ENCODE assay signal across 1 cellular context in genomic region chr6:32087574-32088486, GRCh38.
TF ChIP-seq lines count a peak whose summit lies in the region.

No MANE protein-coding gene starts in this region.

TF ChIP-seq in HepG2, 621 proteins besides CTCF, POLR2A, EP300 and RAD21 (continued from another document and continues in another):
- TF ChIP-seq, protein P1, sequence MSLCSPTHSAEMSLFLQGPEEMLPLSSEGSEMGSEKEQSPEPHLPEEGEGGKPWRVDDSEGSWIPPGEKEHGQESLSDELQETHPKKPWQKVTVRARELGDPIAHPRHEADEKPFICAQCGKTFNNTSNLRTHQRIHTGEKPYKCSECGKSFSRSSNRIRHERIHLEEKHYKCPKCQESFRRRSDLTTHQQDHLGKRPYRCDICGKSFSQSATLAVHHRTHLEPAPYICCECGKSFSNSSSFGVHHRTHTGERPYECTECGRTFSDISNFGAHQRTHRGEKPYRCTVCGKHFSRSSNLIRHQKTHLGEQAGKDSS (CRISPR knock-in tag; IDR thresholded peaks at IDR 0.05; ENCODE audit: borderline replicate concordance, low read depth): peak; percentile 64; the same call in 1 of the 2 replicates
- TF ChIP-seq SALL1 (CRISPR knock-in tag; IDR thresholded peaks at IDR 0.05): peak; percentile 67
- TF ChIP-seq KAT7 (CRISPR knock-in tag; IDR thresholded peaks at IDR 0.05; ENCODE audit: borderline replicate concordance): peak; percentile 53; the same call in 1 of the 2 replicates
- TF ChIP-seq MIER3 (CRISPR knock-in tag; IDR thresholded peaks at IDR 0.05; ENCODE audit: borderline replicate concordance): peak; percentile 46; the same call in 1 of the 2 replicates
- no peak for TF ChIP-seq TMF1 (CRISPR knock-in tag; IDR thresholded peaks at IDR 0.05; ENCODE audit: low read depth)
- TF ChIP-seq, protein P2, sequence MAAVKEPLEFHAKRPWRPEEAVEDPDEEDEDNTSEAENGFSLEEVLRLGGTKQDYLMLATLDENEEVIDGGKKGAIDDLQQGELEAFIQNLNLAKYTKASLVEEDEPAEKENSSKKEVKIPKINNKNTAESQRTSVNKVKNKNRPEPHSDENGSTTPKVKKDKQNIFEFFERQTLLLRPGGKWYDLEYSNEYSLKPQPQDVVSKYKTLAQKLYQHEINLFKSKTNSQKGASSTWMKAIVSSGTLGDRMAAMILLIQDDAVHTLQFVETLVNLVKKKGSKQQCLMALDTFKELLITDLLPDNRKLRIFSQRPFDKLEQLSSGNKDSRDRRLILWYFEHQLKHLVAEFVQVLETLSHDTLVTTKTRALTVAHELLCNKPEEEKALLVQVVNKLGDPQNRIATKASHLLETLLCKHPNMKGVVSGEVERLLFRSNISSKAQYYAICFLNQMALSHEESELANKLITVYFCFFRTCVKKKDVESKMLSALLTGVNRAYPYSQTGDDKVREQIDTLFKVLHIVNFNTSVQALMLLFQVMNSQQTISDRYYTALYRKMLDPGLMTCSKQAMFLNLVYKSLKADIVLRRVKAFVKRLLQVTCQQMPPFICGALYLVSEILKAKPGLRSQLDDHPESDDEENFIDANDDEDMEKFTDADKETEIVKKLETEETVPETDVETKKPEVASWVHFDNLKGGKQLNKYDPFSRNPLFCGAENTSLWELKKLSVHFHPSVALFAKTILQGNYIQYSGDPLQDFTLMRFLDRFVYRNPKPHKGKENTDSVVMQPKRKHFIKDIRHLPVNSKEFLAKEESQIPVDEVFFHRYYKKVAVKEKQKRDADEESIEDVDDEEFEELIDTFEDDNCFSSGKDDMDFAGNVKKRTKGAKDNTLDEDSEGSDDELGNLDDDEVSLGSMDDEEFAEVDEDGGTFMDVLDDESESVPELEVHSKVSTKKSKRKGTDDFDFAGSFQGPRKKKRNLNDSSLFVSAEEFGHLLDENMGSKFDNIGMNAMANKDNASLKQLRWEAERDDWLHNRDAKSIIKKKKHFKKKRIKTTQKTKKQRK (IDR thresholded peaks at IDR 0.05; ENCODE audit: low read length): no peak
- no peak for TF ChIP-seq ATF7 (IDR thresholded peaks at IDR 0.05)
- no peak for TF ChIP-seq ATF7 (CRISPR knock-in tag; IDR thresholded peaks at IDR 0.05)
- TF ChIP-seq, protein P3, sequence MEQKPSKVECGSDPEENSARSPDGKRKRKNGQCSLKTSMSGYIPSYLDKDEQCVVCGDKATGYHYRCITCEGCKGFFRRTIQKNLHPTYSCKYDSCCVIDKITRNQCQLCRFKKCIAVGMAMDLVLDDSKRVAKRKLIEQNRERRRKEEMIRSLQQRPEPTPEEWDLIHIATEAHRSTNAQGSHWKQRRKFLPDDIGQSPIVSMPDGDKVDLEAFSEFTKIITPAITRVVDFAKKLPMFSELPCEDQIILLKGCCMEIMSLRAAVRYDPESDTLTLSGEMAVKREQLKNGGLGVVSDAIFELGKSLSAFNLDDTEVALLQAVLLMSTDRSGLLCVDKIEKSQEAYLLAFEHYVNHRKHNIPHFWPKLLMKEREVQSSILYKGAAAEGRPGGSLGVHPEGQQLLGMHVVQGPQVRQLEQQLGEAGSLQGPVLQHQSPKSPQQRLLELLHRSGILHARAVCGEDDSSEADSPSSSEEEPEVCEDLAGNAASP (CRISPR knock-in tag; IDR thresholded peaks at IDR 0.05; ENCODE audit: borderline replicate concordance): peak; percentile 63; the same call in 1 of the 2 replicates
- TF ChIP-seq KAT8 (CRISPR knock-in tag; IDR thresholded peaks at IDR 0.05): peak; percentile 64
- peak; percentile 62; the same call in 1 of the 2 replicates for TF ChIP-seq ARID4A (CRISPR knock-in tag; IDR thresholded peaks at IDR 0.05; ENCODE audit: borderline replicate concordance)
- peak in 1 of 2 experiments; percentile 67; a peak in 1 of 4 replicates for TF ChIP-seq KLF16 (CRISPR knock-in tag; IDR thresholded peaks at IDR 0.05)
- peak; percentile 75; the same call in 1 of the 2 replicates for TF ChIP-seq CBX5 (CRISPR knock-in tag; IDR thresholded peaks at IDR 0.05; ENCODE audit: borderline replicate concordance)
- TF ChIP-seq ZNF263 (CRISPR knock-in tag; IDR thresholded peaks at IDR 0.05): peak; percentile 64; the same call in 1 of the 2 replicates
- TF ChIP-seq, protein P4, sequence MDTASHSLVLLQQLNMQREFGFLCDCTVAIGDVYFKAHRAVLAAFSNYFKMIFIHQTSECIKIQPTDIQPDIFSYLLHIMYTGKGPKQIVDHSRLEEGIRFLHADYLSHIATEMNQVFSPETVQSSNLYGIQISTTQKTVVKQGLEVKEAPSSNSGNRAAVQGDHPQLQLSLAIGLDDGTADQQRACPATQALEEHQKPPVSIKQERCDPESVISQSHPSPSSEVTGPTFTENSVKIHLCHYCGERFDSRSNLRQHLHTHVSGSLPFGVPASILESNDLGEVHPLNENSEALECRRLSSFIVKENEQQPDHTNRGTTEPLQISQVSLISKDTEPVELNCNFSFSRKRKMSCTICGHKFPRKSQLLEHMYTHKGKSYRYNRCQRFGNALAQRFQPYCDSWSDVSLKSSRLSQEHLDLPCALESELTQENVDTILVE (CRISPR knock-in tag; IDR thresholded peaks at IDR 0.05): peak; percentile 70; the same call in 1 of the 2 replicates
- peak; percentile 27; the same call in 1 of the 2 replicates for TF ChIP-seq NFYB (CRISPR knock-in tag; IDR thresholded peaks at IDR 0.05)
- TF ChIP-seq ZFP91 (CRISPR knock-in tag; IDR thresholded peaks at IDR 0.05; ENCODE audit: borderline replicate concordance): peak; percentile 58; the same call in 1 of the 2 replicates
- peak; percentile 80; the same call in 1 of the 2 replicates for TF ChIP-seq ZNF788 (CRISPR knock-in tag; IDR thresholded peaks at IDR 0.05; ENCODE audit: borderline replicate concordance)
- TF ChIP-seq HNRNPK (IDR thresholded peaks at IDR 0.05; ENCODE audit: low read depth, low read length, poor library complexity, severe bottlenecking): peak; percentile 87
- no peak for TF ChIP-seq THYN1 (CRISPR knock-in tag; IDR thresholded peaks at IDR 0.05; ENCODE audit: borderline replicate concordance, low read depth)
- TF ChIP-seq HMGXB4 (CRISPR knock-in tag; IDR thresholded peaks at IDR 0.05; ENCODE audit: borderline replicate concordance in 1 of 2, low read depth in 1 of 2): peak; percentile 91 to 93; a peak in 3 of 4 replicates
- peak; percentile 58 for TF ChIP-seq CEBPG (CRISPR knock-in tag; IDR thresholded peaks at IDR 0.05)
- TF ChIP-seq SYNCRIP (IDR thresholded peaks at IDR 0.05; ENCODE audit: insufficient read depth, low read depth, low read length): no peak
- TF ChIP-seq RXRA (CRISPR knock-in tag; IDR thresholded peaks at IDR 0.05): peak; percentile 69
- TF ChIP-seq, protein P5, sequence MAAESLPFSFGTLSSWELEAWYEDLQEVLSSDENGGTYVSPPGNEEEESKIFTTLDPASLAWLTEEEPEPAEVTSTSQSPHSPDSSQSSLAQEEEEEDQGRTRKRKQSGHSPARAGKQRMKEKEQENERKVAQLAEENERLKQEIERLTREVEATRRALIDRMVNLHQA (CRISPR knock-in tag; IDR thresholded peaks at IDR 0.05): no peak
- peak; percentile 60; the same call in 1 of the 2 replicates for TF ChIP-seq ZHX1 (CRISPR knock-in tag; IDR thresholded peaks at IDR 0.05; ENCODE audit: low read depth)
- no peak for TF ChIP-seq FOXA1 (IDR thresholded peaks at IDR 0.05)
- peak; percentile 47; the same call in 1 of the 2 replicates for TF ChIP-seq FOXA1 (CRISPR knock-in tag; IDR thresholded peaks at IDR 0.05)
- peak; percentile 44; the same call in 1 of the 2 replicates for TF ChIP-seq TSC22D2 (CRISPR knock-in tag; IDR thresholded peaks at IDR 0.05; ENCODE audit: borderline replicate concordance)
- TF ChIP-seq IRF2 (CRISPR knock-in tag; IDR thresholded peaks at IDR 0.05): peak; percentile 84
- TF ChIP-seq SP5 (CRISPR knock-in tag; IDR thresholded peaks at IDR 0.05; ENCODE audit: borderline replicate concordance, low read depth): peak; percentile 71
- TF ChIP-seq HNF4A (CRISPR knock-in tag; IDR thresholded peaks at IDR 0.05): peak; percentile 35; the same call in 1 of the 2 replicates
- 0 out of 2 replicates have a peak, but pooled peaks have one; percentile 36 for TF ChIP-seq ZNF225 (CRISPR knock-in tag; IDR thresholded peaks at IDR 0.05)
- TF ChIP-seq FOXO1 (CRISPR knock-in tag; IDR thresholded peaks at IDR 0.05): 0 out of 2 replicates have a peak, but pooled peaks have one; percentile 30
- TF ChIP-seq SALL2 (CRISPR knock-in tag; IDR thresholded peaks at IDR 0.05): 0 out of 2 replicates have a peak, but pooled peaks have one; percentile 52
- peak; percentile 63 for TF ChIP-seq CBX1 (IDR thresholded peaks at IDR 0.05; ENCODE audit: low read depth)
- TF ChIP-seq MAFK (conservative IDR thresholded peaks at IDR 0.05 in 1 of 2, IDR thresholded peaks at IDR 0.05 in 1 of 2; ENCODE audit: low read length in 2 of 2): no peak
- peak; percentile 98 for TF ChIP-seq ZNF331 (CRISPR knock-in tag; IDR thresholded peaks at IDR 0.05)
- TF ChIP-seq ZNF614 (CRISPR knock-in tag; IDR thresholded peaks at IDR 0.05; ENCODE audit: borderline replicate concordance): 0 out of 2 replicates have a peak, but pooled peaks have one; percentile 64
- TF ChIP-seq ZKSCAN1 (IDR thresholded peaks at IDR 0.05; ENCODE audit: low read length): no peak
- TF ChIP-seq CAMTA2 (CRISPR knock-in tag; IDR thresholded peaks at IDR 0.05; ENCODE audit: borderline replicate concordance): 0 out of 2 replicates have a peak, but pooled peaks have one; percentile 66
- peak; percentile 64; the same call in 1 of the 2 replicates for TF ChIP-seq ZFP90 (CRISPR knock-in tag; IDR thresholded peaks at IDR 0.05; ENCODE audit: borderline replicate concordance)
